In genomic region chr10:116112232-116113231, GRCh38 we compare ENCODE assay signal across 18 cellular contexts.
DNase-seq lines count a peak whose midpoint lies in the region; ATAC-seq, FAIRE-seq and TF ChIP-seq lines count a peak whose summit lies in the region.
"Had no signal": no experiment of that assay in that cellular context is flagged by ENCODE, and none has a peak within 500 bp of the region (broad histone marks: within the 10 kb centered on the region; RNA-seq: fewer than 3 reads in every experiment).

No MANE protein-coding gene starts in this region.

- no peaks in the 10 kb centered on the region for H3K9me3 Mint-ChIP-seq in naive thymus-derived CD8-positive, alpha-beta T cell

- no peak overlapping the region for H3K4me3 Mint-ChIP-seq in naive thymus-derived CD8-positive, alpha-beta T cell

- TF ChIP-seq EP300 in tibial nerve (IDR thresholded peaks at IDR 0.05) = no peak

- peaks cover 0 to 8% (median 0%) of the 10 kb centered on the region in 5 donors for H3K27me3 Mint-ChIP-seq in naive thymus-derived CD8-positive, alpha-beta T cell

- H3K27me3 ChIP-seq in tibial nerve (no peaks in the 10 kb centered on the region), MM.1S (replicated peaks; ENCODE audit: insufficient read depth, low read length) (no peaks in the 10 kb centered on the region)

- no peak overlapping the region for H3K4me2 ChIP-seq in MM.1S (ENCODE audit: low read depth, low read length)
- H3K4me2 ChIP-seq: SK-N-SH had no signal

- 89 to 93% methylated on average over 14 to 17 of the region's 17 CpGs for WGBS in tibial nerve, 2 donors

- no peaks in the 10 kb centered on the region for H3K36me3 ChIP-seq in tibial nerve
- H3K36me3 ChIP-seq in MM.1S (replicated peaks; ENCODE audit: insufficient read depth, low read length) = no peaks in the 10 kb centered on the region

- TF ChIP-seq POLR2A in tibial nerve (IDR thresholded peaks at IDR 0.05) = no peak

- H3K9me3 ChIP-seq in tibial nerve (no peaks in the 10 kb centered on the region), MM.1S (replicated peaks; ENCODE audit: insufficient read depth, low read length) (no peaks in the 10 kb centered on the region)
- H3K9me3 ChIP-seq: SK-N-SH had no signal

- DNase-seq in ELR (ENCODE audit: low read depth) (peak; percentile 11), RCC 7860 (ENCODE audit: low spot score) (peak; percentile 57), kidney tubule cell (ENCODE audit: low spot score) (peak; percentile 42), tibial nerve (ENCODE audit: low spot score in 2 of 2) (no peak), MM.1S (no peak)
- no peak for DNase-seq in naive thymus-derived CD8-positive, alpha-beta T cell
- DNase-seq: DND-41, NCI-H1048, NCI-H1436 treated with DMSO at 0.1 percent for 48 hours, NCI-H2029 treated with DMSO at 0.1 percent for 48 hours, NCI-H510A treated with DMSO at 0.1 percent for 48 hours, SHP77, SK-N-SH had no signal

- H3K4me3 ChIP-seq in tibial nerve (no peak overlapping the region), MM.1S (ENCODE audit: low read length) (no peak overlapping the region)

- H3K79me2 ChIP-seq in MM.1S (ENCODE audit: low read length) = no peaks in the 10 kb centered on the region

- POLR2A ChIA-PET in naive thymus-derived CD8-positive, alpha-beta T cell (lab: Charles Lee) = no interaction called here

- TF ChIP-seq CTCF in tibial nerve (IDR thresholded peaks at IDR 0.05) (no peak), MM.1S (IDR thresholded peaks at IDR 0.05; ENCODE audit: low read length) (no peak)

- H4K20me1 ChIP-seq in MM.1S (ENCODE audit: insufficient read depth, low read length) = no peaks in the 10 kb centered on the region

- peak; percentile 60 for FAIRE-seq in RCC 7860 (lab: Jason Lieb, UNC)
- FAIRE-seq: H54, HTR-8/SVneo had no signal

- H3K9ac ChIP-seq in MM.1S (ENCODE audit: low read length) = no peak overlapping the region
- H3K9ac ChIP-seq: SK-N-SH had no signal

- no peaks in the 10 kb centered on the region for H3F3A ChIP-seq in MM.1S (ENCODE audit: insufficient read depth, low read length)

- H2AFZ ChIP-seq in MM.1S (ENCODE audit: low read length) = no peak overlapping the region

- peaks cover 0 to 5% (median 2%) of the 10 kb centered on the region in 4 donors for H3K4me1 ChIP-seq in tibial nerve
- H3K4me1 ChIP-seq in MM.1S (ENCODE audit: low read length) = no peaks in the 10 kb centered on the region

- H3K27ac ChIP-seq in tibial nerve = peak overlapping the region in 3 of 4 donors; percentile 31 to 87 (median 83)
- H3K27ac ChIP-seq in MM.1S (ENCODE audit: low read length) = no peak overlapping the region
- H3K27ac ChIP-seq: C4-2B, HL-60 had no signal

- no peaks in the 10 kb centered on the region for H3K4me1 Mint-ChIP-seq in naive thymus-derived CD8-positive, alpha-beta T cell

- H3K27ac Mint-ChIP-seq in naive thymus-derived CD8-positive, alpha-beta T cell = no peak overlapping the region

- ATAC-seq in HG02588 (IDR thresholded peaks at IDR 0.05; ENCODE audit: unreplicated experiment) = no peak
- ATAC-seq in naive thymus-derived CD8-positive, alpha-beta T cell = no peak

- no peaks in the 10 kb centered on the region for H3K9me2 ChIP-seq in MM.1S (replicated peaks; ENCODE audit: insufficient read depth, low read length)
- H3K9me2 ChIP-seq: SK-N-SH had no signal

- H3K36me3 Mint-ChIP-seq in naive thymus-derived CD8-positive, alpha-beta T cell = no peaks in the 10 kb centered on the region

Comparison
In these comparisons a context has a peak if more than half of its experiments do, and no peak if none do; other contexts are left out.
1. DNase-seq: peak in ELR (single experiment), RCC 7860 (single experiment) and kidney tubule cell (single experiment); none in tibial nerve (0 of 2), MM.1S (single experiment) and naive thymus-derived CD8-positive, alpha-beta T cell (0 of 10).